8 cellular contexts compared by ENCODE assay signal in the genomic region with DNA sequence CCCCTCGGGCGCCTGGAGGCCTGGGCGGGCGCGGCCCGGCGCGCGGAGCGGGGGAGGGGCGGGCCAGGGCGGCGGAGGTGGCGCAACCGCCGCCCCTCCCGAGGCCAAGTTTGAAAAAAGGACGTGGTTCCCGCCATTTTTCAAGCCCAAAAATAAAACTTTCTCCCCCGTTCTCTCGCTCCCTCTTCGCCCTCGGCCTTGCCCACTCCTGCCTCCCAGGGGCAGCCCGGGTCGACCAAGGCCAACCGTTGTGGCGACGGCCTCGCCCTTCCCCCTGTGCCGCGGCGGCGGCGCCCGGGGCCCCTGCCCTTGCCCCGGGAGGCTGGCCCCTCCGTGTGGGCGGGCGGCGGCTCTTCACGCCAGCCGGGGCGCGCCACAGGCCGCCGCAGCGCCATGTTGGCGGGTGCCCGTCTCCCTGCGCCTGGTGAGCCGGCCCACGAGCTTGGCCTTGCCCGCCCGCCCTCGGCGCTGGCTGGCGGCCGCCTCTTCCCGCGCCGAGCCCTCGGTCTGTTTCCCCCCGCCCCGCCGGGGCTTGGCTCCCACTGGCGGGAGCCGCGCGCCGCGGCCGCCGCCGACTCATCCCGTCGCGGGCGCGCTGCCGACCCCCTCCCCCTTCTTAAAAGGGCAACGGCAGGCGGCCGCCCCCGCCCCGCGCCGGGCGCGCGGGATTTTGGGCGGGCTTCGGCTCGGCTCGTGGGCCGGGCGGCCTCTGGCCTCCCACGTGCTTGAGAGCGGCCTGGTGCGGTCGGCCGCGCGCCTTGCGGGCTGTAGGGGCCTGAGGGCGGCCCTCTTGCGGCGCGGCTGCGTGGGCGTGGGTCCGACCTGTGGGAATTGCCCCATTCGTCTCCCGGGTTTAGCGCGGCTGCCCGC. TPM values are rescaled to one million over a fixed set of nuclear protein-coding genes. Genes with fewer than 3 reads are reported as not detected.
A peak's percentile ranks its signal among the peaks of the same experiment; 100 is the strongest.
DNase-seq lines count a peak whose midpoint lies in the region; ATAC-seq and TF ChIP-seq lines count a peak whose summit lies in the region.

No MANE protein-coding gene starts in this region.

- intact Hi-C loops in left cardiac atrium (cut with DNase I): loop anchor here in 1 of 2 donors (5.0 to 10.0 kb wide), 2 partner anchors 50 to 273 kb away; a partner anchor contains a TSS
- intact Hi-C loops in posterior vena cava (cut with DNase I): loop anchor here (5.0 to 10.0 kb wide), 3 partner anchors 62 to 520 kb away; a partner anchor contains a TSS

- peaks cover 5% of the 10 kb centered on the region for H3K36me3 Mint-ChIP-seq in type B pancreatic cell

- H3K27me3 Mint-ChIP-seq in type B pancreatic cell: no peaks in the 10 kb centered on the region

- DNase-seq in DMS53 (lab: John Stamatoyannopoulos, UW): peak; percentile 87
- DNase-seq in LHCN-M2 (ENCODE audit: low read depth): peak; percentile 72
- DNase-seq in T-helper 1 cell: peak; percentile 57 to 79 (median 69)
- DNase-seq in amniotic epithelial cell (ENCODE audit: low read depth): peak; percentile 79
- DNase-seq in left cardiac atrium: peak; percentile 91
- DNase-seq in posterior vena cava (ENCODE audit: low spot score): peak; percentile 94
- peak; percentile 82 for DNase-seq in type B pancreatic cell (ENCODE audit: extremely low spot score, unreplicated experiment)

- no peak for TF ChIP-seq CTCF in type B pancreatic cell (conservative IDR thresholded peaks at IDR 0.05)

- H3K27ac Mint-ChIP-seq in type B pancreatic cell: no peak overlapping the region

- peak overlapping the region; percentile 69 for H3K4me3 Mint-ChIP-seq in type B pancreatic cell

- H3K9me3 Mint-ChIP-seq in type B pancreatic cell: no peaks in the 10 kb centered on the region

- peaks cover 48% of the 10 kb centered on the region for H3K4me1 Mint-ChIP-seq in type B pancreatic cell (ENCODE audit: unreplicated experiment)

- ATAC-seq in GM21576 (IDR thresholded peaks at IDR 0.05; ENCODE audit: unreplicated experiment) (peak; percentile 21), left cardiac atrium (peak; percentile 48 to 51)

RNA-seq across cellular contexts. Expression of a gene that starts 1.3 kb away (rescaled TPM):
- total RNA-seq in LHCN-M2 (2014; rRNA removed) (9.9 and 15.7 TPM in 2 replicates), left cardiac atrium (10 to 100 TPM; 55.2 to 70.2 TPM), posterior vena cava (10 to 100 TPM; 95.8 to 98.0 TPM), type B pancreatic cell (ENCODE audit: low replicate concordance) (119 and 156 TPM in 2 replicates)
- polyA plus RNA-seq in LHCN-M2 (2012): 184 TPM

RNA-seq across cellular contexts. Expression of a gene that starts 46.5 kb away (rescaled TPM):
- total RNA-seq in LHCN-M2 (2014; rRNA removed) (not detected in 2 replicates), left cardiac atrium (under 1 TPM in 1 of 2 donors, not detected in 1; 0.10 TPM), posterior vena cava (under 1 TPM; 0.33 to 0.83 TPM), type B pancreatic cell (ENCODE audit: low replicate concordance) (not detected in 2 replicates)
- polyA plus RNA-seq in LHCN-M2 (2012): not detected

Comparison
In these comparisons a context has a peak if more than half of its experiments do, and no peak if none do; other contexts are left out.
1. Peak in every context shown above with its lines: DNase-seq and ATAC-seq.